Comparison of ENCODE assay signal across 17 cellular contexts in genomic region chr6:101344885-101345284, GRCh38. TPM values are rescaled to one million over a fixed set of nuclear protein-coding genes. Genes with fewer than 3 reads are reported as not detected.
DNase-seq lines count a peak whose midpoint lies in the region; ATAC-seq and TF ChIP-seq lines count a peak whose summit lies in the region.
"Had no signal": no experiment of that assay in that cellular context is flagged by ENCODE, and none has a peak within 500 bp of the region (broad histone marks: within the 10 kb centered on the region; RNA-seq: fewer than 3 reads in every experiment).

No MANE protein-coding gene starts in this region.

- no peak overlapping the region for H4K12ac ChIP-seq in trophoblast cell (ENCODE audit: low read depth, low read length)

- H2AFZ ChIP-seq in trophoblast cell (ENCODE audit: insufficient read depth, low read length, poor library complexity) (no peak overlapping the region), osteoblast (ENCODE audit: low read length) (no peak overlapping the region)

- WGBS in trophoblast cell (ENCODE audit: extremely low coverage, insufficient coverage, insufficient read length), result no CpG with 5 or more reads among the region's 5 CpGs

- no peak overlapping the region for H4K8ac ChIP-seq in trophoblast cell (ENCODE audit: low read depth, low read length)

- TF ChIP-seq CTCF in WTC11 (IDR thresholded peaks at IDR 0.05) (no peak), osteoblast (IDR thresholded peaks at IDR 0.05; ENCODE audit: extremely low read depth, low read depth, low read length) (no peak)

- H3K27me3 ChIP-seq in trophoblast cell (ENCODE audit: insufficient read depth, low read length) (no peaks in the 10 kb centered on the region), osteoblast (ENCODE audit: insufficient read depth, low read length) (no peaks in the 10 kb centered on the region)
- H3K27me3 ChIP-seq: BE2C had no signal

- H2BK120ac ChIP-seq in trophoblast cell (ENCODE audit: insufficient read depth, low read length, poor library complexity), result no peak overlapping the region

- H3K27ac Mint-ChIP-seq in WTC11, result no peak overlapping the region
- H3K27ac Mint-ChIP-seq in activated naive CD8-positive, alpha-beta T cell treated with anti-CD3 and anti-CD28 coated beads for 36 hours, result no peak overlapping the region
- H3K27ac Mint-ChIP-seq: CD4-positive, alpha-beta memory T cell had no signal

- no peak overlapping the region for H3K4me2 ChIP-seq in trophoblast cell (ENCODE audit: low read length)
- no peak overlapping the region for H3K4me2 ChIP-seq in osteoblast (ENCODE audit: insufficient read depth, low read length)
- H3K4me2 ChIP-seq: A549 had no signal

- H4K20me1 ChIP-seq in osteoblast (ENCODE audit: insufficient read depth, low read length), result no peaks in the 10 kb centered on the region

- DNase-seq in HT1080 (ENCODE audit: low read depth) (peak; percentile 7), WTC11 (ENCODE audit: low spot score) (no peak), iPS-NIHi7 (ENCODE audit: extremely low spot score) (peak; percentile 20), trophoblast cell (peak; percentile 23 to 52), SW480 (ENCODE audit: low spot score) (no peak), osteoblast (ENCODE audit: insufficient read length, low spot score, missing footprints) (no peak)
- no peak for DNase-seq in activated naive CD8-positive, alpha-beta T cell treated with anti-CD3 and anti-CD28 coated beads for 36 hours
- DNase-seq: BE2C; CD4-positive, alpha-beta memory T cell; COR-L47 had no signal

- no peaks in the 10 kb centered on the region for H3K4me1 ChIP-seq in trophoblast cell (ENCODE audit: control insufficient read depth in 1 of 2, insufficient read depth in 2 of 2, low read length in 2 of 2)
- H3K4me1 ChIP-seq in osteoblast (ENCODE audit: insufficient read depth, low read length), result no peaks in the 10 kb centered on the region
- H3K4me1 ChIP-seq: A549, BE2C had no signal

- H2AK5ac ChIP-seq in trophoblast cell (ENCODE audit: low read length), result no peak overlapping the region

- H3K27ac ChIP-seq in trophoblast cell (ENCODE audit: low read depth, low read length) (no peak overlapping the region), osteoblast (ENCODE audit: low read depth, low read length) (no peak overlapping the region)
- H3K27ac ChIP-seq: A549, C4-2B had no signal

- H3K79me2 ChIP-seq in trophoblast cell (ENCODE audit: control insufficient read depth, insufficient read depth, low read length, poor library complexity), result no peaks in the 10 kb centered on the region
- H3K79me2 ChIP-seq in osteoblast (ENCODE audit: insufficient read depth, low read length), result no peaks in the 10 kb centered on the region

- CTCF ChIA-PET in WTC11 (lab: Charles Lee), result no interaction called here

- peaks cover 5% of the 10 kb centered on the region for H3K4me1 Mint-ChIP-seq in WTC11
- no peaks in the 10 kb centered on the region for H3K4me1 Mint-ChIP-seq in activated naive CD8-positive, alpha-beta T cell treated with anti-CD3 and anti-CD28 coated beads for 36 hours
- H3K4me1 Mint-ChIP-seq: CD4-positive, alpha-beta memory T cell; IgD-negative memory B cell had no signal

- H3K36me3 Mint-ChIP-seq in WTC11, result no peaks in the 10 kb centered on the region
- H3K36me3 Mint-ChIP-seq in activated naive CD8-positive, alpha-beta T cell treated with anti-CD3 and anti-CD28 coated beads for 36 hours, result peaks cover 2% of the 10 kb centered on the region
- H3K36me3 Mint-ChIP-seq: CD4-positive, alpha-beta memory T cell; IgD-negative memory B cell had no signal

- H3K4ac ChIP-seq in trophoblast cell (ENCODE audit: low read depth, low read length), result no peak overlapping the region

- no peak overlapping the region for H3K9ac ChIP-seq in trophoblast cell (ENCODE audit: low read length)

- POLR2A ChIA-PET in WTC11 (lab: Charles Lee), result no interaction called here

- H3K4me3 Mint-ChIP-seq in WTC11, result no peak overlapping the region
- no peak overlapping the region for H3K4me3 Mint-ChIP-seq in activated naive CD8-positive, alpha-beta T cell treated with anti-CD3 and anti-CD28 coated beads for 36 hours
- H3K4me3 Mint-ChIP-seq: CD4-positive, alpha-beta memory T cell had no signal

- no peak overlapping the region for H3K23ac ChIP-seq in trophoblast cell (ENCODE audit: low read length)

- no peak overlapping the region for H4K91ac ChIP-seq in trophoblast cell (ENCODE audit: low read depth, low read length)

- no peak overlapping the region for H2BK5ac ChIP-seq in trophoblast cell (ENCODE audit: low read depth, low read length, poor library complexity)

- H3K14ac ChIP-seq in trophoblast cell (ENCODE audit: low read length), result no peak overlapping the region

- ATAC-seq in WTC11, result peak; percentile 57
- ATAC-seq: A549, GM12878, HCT116 had no signal

- H3K27me3 Mint-ChIP-seq in WTC11 (ENCODE audit: low read depth), result no peaks in the 10 kb centered on the region
- H3K27me3 Mint-ChIP-seq in activated naive CD8-positive, alpha-beta T cell treated with anti-CD3 and anti-CD28 coated beads for 36 hours, result no peaks in the 10 kb centered on the region
- H3K27me3 Mint-ChIP-seq: CD4-positive, alpha-beta memory T cell; IgD-negative memory B cell had no signal

- H3K79me1 ChIP-seq in trophoblast cell (ENCODE audit: low read length), result no peaks in the 10 kb centered on the region

- H3K9me3 Mint-ChIP-seq in WTC11, result no peaks in the 10 kb centered on the region
- H3K9me3 Mint-ChIP-seq in activated naive CD8-positive, alpha-beta T cell treated with anti-CD3 and anti-CD28 coated beads for 36 hours, result peaks cover 1% of the 10 kb centered on the region
- H3K9me3 Mint-ChIP-seq: IgD-negative memory B cell had no signal

- no peak overlapping the region for H2BK12ac ChIP-seq in trophoblast cell (ENCODE audit: low read length)

- no peak overlapping the region for H3K18ac ChIP-seq in trophoblast cell (ENCODE audit: low read length)

- H3K9me3 ChIP-seq in trophoblast cell (ENCODE audit: insufficient read depth, low read depth, low read length) (no peaks in the 10 kb centered on the region), osteoblast (ENCODE audit: low read depth, low read length) (no peaks in the 10 kb centered on the region)
- H3K9me3 ChIP-seq: A549, BE2C had no signal

- H3K36me3 ChIP-seq in trophoblast cell (ENCODE audit: control insufficient read depth in 1 of 2, insufficient read depth in 2 of 2, low read length in 2 of 2) (no peaks in the 10 kb centered on the region), osteoblast (ENCODE audit: insufficient read depth, low read length) (no peaks in the 10 kb centered on the region)
- H3K36me3 ChIP-seq: BE2C had no signal

- H3K4me3 ChIP-seq in trophoblast cell (ENCODE audit: low read depth, low read length), result no peak overlapping the region
- no peak overlapping the region for H3K4me3 ChIP-seq in osteoblast (ENCODE audit: insufficient read depth, low read length)
- H3K4me3 ChIP-seq: A549, GM12878 had no signal

TF ChIP-seq in WTC11, 78 proteins besides CTCF, POLR2A, EP300 and RAD21:
- no peak for TF ChIP-seq E2F5 (CRISPR knock-in tag; IDR thresholded peaks at IDR 0.05)
- 0 out of 2 replicates have a peak, but pooled peaks have one; percentile 19 for TF ChIP-seq USF2 (CRISPR knock-in tag; IDR thresholded peaks at IDR 0.05)
TF ChIP-seq in WTC11: peak in this region for 1.

RNA-seq across cellular contexts. Expression of gene GRIK2, which starts 48.6 kb away (rescaled TPM):
- total RNA-seq in HT1080 (2014; rRNA removed; shearing (Covaris generic)), result 0.20 TPM in 1 of 2 replicates, not detected in the other
- polyA plus RNA-seq in HT1080 (2015; cell fraction: cytosol; rRNA removed), result 0.46 and 0.66 TPM in 2 replicates
- polyA plus RNA-seq in HT1080 (2015; cell fraction: nucleus; rRNA removed), result 0.30 and 0.52 TPM in 2 replicates
- total RNA-seq in WTC11 (2021) (2.7 to 6.0 TPM (median 5.2 TPM) in 3 replicates), osteoblast (0.29 and 0.72 TPM in 2 replicates)
- polyA plus RNA-seq in trophoblast cell (2013), result 0.05 and 0.10 TPM in 2 replicates
- not detected for total RNA-seq in activated naive CD8-positive, alpha-beta T cell treated with anti-CD3 and anti-CD28 coated beads for 36 hours
- total RNA-seq: CD4-positive, alpha-beta memory T cell; G401; GM12878; HT-29 had no signal
- polyA plus RNA-seq: CD4-positive, alpha-beta memory T cell; GM12878; IgD-negative memory B cell had no signal

Comparison
In these comparisons a context has a peak if more than half of its experiments do, and no peak if none do; other contexts are left out.
1. DNase-seq: peak in HT1080 (single experiment), iPS-NIHi7 (single experiment) and trophoblast cell (2 of 2); none in WTC11 (single experiment), SW480 (single experiment), osteoblast (single experiment) and activated naive CD8-positive, alpha-beta T cell treated with anti-CD3 and anti-CD28 coated beads for 36 hours (single experiment).